Comparison of ENCODE assay signal across 9 cellular contexts in the genomic region with DNA sequence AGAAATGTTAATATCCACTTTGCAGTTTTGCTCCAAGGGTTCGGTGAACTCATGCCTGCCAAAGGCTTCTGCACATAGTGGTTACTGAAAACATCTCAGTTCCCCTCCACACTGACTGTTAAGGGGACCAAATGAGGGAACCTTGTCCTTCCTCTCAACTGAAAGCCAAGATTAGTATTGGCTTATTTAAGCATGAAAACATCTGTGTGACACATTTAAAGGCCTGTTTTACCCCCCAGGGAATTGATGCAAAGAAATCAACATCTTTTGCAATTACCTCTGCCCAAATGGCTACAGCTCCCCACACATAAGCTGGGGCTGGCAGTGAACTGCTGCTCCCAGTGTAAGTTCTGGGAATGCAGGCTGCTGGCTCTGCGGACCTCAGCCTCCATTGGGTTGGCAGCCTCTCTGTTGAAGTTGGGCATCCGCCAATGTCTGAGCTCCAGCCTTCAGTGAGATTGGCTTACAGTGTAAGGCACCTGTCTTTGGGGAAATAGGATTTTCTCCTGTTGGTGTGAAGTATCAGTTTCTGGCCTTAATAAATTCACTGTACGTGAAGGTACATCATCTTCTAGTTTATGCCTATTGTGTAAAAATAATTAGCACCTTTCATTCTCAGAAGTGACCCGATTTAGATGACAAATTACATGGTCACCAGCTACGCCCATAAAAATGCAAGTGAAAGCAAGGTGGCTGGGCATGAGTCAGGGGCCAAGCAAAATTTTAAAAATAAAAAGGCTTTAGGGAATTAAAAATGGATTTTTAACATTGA.
A peak's percentile ranks its signal among the peaks of the same experiment; 100 is the strongest.
DNase-seq lines count a peak whose midpoint lies in the region; ATAC-seq lines count a peak whose summit lies in the region.
"Had no signal": no experiment of that assay in that cellular context is flagged by ENCODE, and none has a peak within 500 bp of the region (broad histone marks: within the 10 kb centered on the region; RNA-seq: fewer than 3 reads in every experiment).

No MANE protein-coding gene starts in this region.

- H3K9me3 Mint-ChIP-seq in IgD-negative memory B cell, result peaks cover 0 to 3% (median 0%) of the 10 kb centered on the region in 3 donors
- H3K9me3 Mint-ChIP-seq in CD4-positive, alpha-beta memory T cell, result peaks cover 0 to 3% (median 0%) of the 10 kb centered on the region in 8 donors

- H3K4me1 Mint-ChIP-seq in IgD-negative memory B cell, result peaks cover 56 to 65% (median 56%) of the 10 kb centered on the region in 3 donors
- H3K4me1 Mint-ChIP-seq in CD4-positive, alpha-beta memory T cell, result no peaks in the 10 kb centered on the region

- H3K27ac Mint-ChIP-seq in IgD-negative memory B cell, result peak overlapping the region; percentile 63 to 81 (median 76)
- no peak overlapping the region for H3K27ac Mint-ChIP-seq in CD4-positive, alpha-beta memory T cell

- no peaks in the 10 kb centered on the region for H3K9me3 ChIP-seq in CD4-positive, alpha-beta memory T cell (ENCODE audit: control insufficient read depth in 1 of 2, low read length in 2 of 2)
- H3K9me3 ChIP-seq: tibial nerve had no signal

- CTCF ChIA-PET in CD4-positive, alpha-beta memory T cell (lab: Charles Lee; ENCODE audit: partially characterized antibody), result interaction anchor here (1.1 kb wide), 1 partner anchor 30 kb away, joined by 3 read pairs; no protein-coding TSS in a partner anchor

- ATAC-seq in GM21367 (IDR thresholded peaks at IDR 0.05; ENCODE audit: unreplicated experiment), result peak; percentile 54

- H3K4me1 ChIP-seq in CD4-positive, alpha-beta memory T cell (ENCODE audit: insufficient read depth, low read length), result no peaks in the 10 kb centered on the region

- POLR2A ChIA-PET in CD4-positive, alpha-beta memory T cell (lab: Charles Lee; ENCODE audit: partially characterized antibody), result no interaction called here

- no peak overlapping the region for H3K4me3 ChIP-seq in CD4-positive, alpha-beta memory T cell (ENCODE audit: low read length in 2 of 2)
- H3K4me3 ChIP-seq: tibial nerve had no signal

- H3K27me3 ChIP-seq in CD4-positive, alpha-beta memory T cell (ENCODE audit: insufficient read depth, low read length), result no peaks in the 10 kb centered on the region
- H3K27me3 ChIP-seq: tibial nerve had no signal

- no peaks in the 10 kb centered on the region for H3K27me3 Mint-ChIP-seq in IgD-negative memory B cell
- H3K27me3 Mint-ChIP-seq in CD4-positive, alpha-beta memory T cell, result no peaks in the 10 kb centered on the region

- H3K27ac ChIP-seq in CD4-positive, alpha-beta memory T cell (ENCODE audit: low read depth, low read length), result no peak overlapping the region

- H3K36me3 ChIP-seq in CD4-positive, alpha-beta memory T cell (ENCODE audit: insufficient read depth, low read length), result no peaks in the 10 kb centered on the region

- intact Hi-C loops in CD4-positive, alpha-beta memory T cell (cut with micrococcal nuclease), result no loop called here

- peak; percentile 41 for DNase-seq in AG20443 (ENCODE audit: low spot score)
- DNase-seq in fibroblast of peridontal ligament (ENCODE audit: extremely low read depth), result peak; percentile 1
- DNase-seq in NCI-H345 treated with DMSO at 0.1 percent for 48 hours (lab: John Stamatoyannopoulos, UW; ENCODE audit: unreplicated experiment), result no peak
- no peak for DNase-seq in activated CD8-positive, alpha-beta memory T cell treated with anti-CD3 and anti-CD28 coated beads, Interleukin-2, amount 50 U/mL, for 48 hours
- no peak for DNase-seq in CD4-positive, alpha-beta memory T cell
- DNase-seq in NCI-H2081 (lab: John Stamatoyannopoulos, UW), result no peak

- no peaks in the 10 kb centered on the region for H3K36me3 Mint-ChIP-seq in IgD-negative memory B cell
- no peaks in the 10 kb centered on the region for H3K36me3 Mint-ChIP-seq in CD4-positive, alpha-beta memory T cell

- H3K4me3 Mint-ChIP-seq in IgD-negative memory B cell, result peak overlapping the region; percentile 35 to 91 (median 70)
- H3K4me3 Mint-ChIP-seq in CD4-positive, alpha-beta memory T cell, result no peak overlapping the region

Comparison
In these comparisons a context has a peak if more than half of its experiments do, and no peak if none do; other contexts are left out.
1. DNase-seq: peak in AG20443 (single experiment) and fibroblast of peridontal ligament (single experiment); none in NCI-H345 treated with DMSO at 0.1 percent for 48 hours (single experiment), activated CD8-positive, alpha-beta memory T cell treated with anti-CD3 and anti-CD28 coated beads, Interleukin-2, amount 50 U/mL, for 48 hours (single experiment), CD4-positive, alpha-beta memory T cell (0 of 5) and NCI-H2081 (0 of 2).
2. H3K27ac Mint-ChIP-seq: peak in IgD-negative memory B cell (3 of 3); none in CD4-positive, alpha-beta memory T cell (0 of 7).
3. H3K4me3 Mint-ChIP-seq: peak in IgD-negative memory B cell (4 of 4); none in CD4-positive, alpha-beta memory T cell (0 of 8).